29 cellular contexts compared by ENCODE assay signal in the genomic region with DNA sequence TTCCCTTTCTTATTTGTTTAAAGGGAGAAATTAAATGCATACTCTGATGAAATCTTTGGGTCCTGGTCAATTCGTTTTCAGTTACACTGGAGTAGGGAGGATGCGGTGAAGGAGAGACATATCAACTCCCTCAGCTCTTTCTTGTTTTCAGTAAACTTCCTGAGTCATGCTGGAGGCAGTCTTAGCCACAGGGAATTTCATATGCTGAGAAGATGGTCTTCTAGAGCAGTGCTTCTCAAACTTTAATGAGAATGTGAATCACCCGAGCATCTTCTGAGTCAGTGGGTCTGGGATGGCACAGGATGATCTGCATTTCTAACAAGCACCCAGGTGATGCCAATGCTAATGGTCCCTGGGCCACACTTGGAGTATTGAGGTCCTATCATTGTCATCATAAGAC.
A peak's percentile ranks its signal among the peaks of the same experiment; 100 is the strongest.
DNase-seq lines count a peak whose midpoint lies in the region; ATAC-seq, FAIRE-seq and TF ChIP-seq lines count a peak whose summit lies in the region.
"Had no signal": no experiment of that assay in that cellular context is flagged by ENCODE, and none has a peak within 500 bp of the region (broad histone marks: within the 10 kb centered on the region; RNA-seq: fewer than 3 reads in every experiment).

No MANE protein-coding gene starts in this region.

- no peaks in the 10 kb centered on the region for H3K36me3 Mint-ChIP-seq in MCF 10A (ENCODE audit: insufficient read depth, unreplicated experiment)
- H3K36me3 Mint-ChIP-seq in activated T-helper 17 cell treated with anti-CD3 and anti-CD28 coated beads, Interleukin-2, amount 50 U/mL, for 72 hours (ENCODE audit: low read depth) = no peaks in the 10 kb centered on the region
- H3K36me3 Mint-ChIP-seq: naive thymus-derived CD4-positive, alpha-beta T cell had no signal

- FAIRE-seq in urothelium cell line (lab: Jason Lieb, UNC) = no peak
- FAIRE-seq: pancreas had no signal

- no peaks in the 10 kb centered on the region for H3K4me1 Mint-ChIP-seq in MCF 10A (ENCODE audit: insufficient read depth, unreplicated experiment)
- H3K4me1 Mint-ChIP-seq in activated T-helper 17 cell treated with anti-CD3 and anti-CD28 coated beads, Interleukin-2, amount 50 U/mL, for 72 hours = no peaks in the 10 kb centered on the region

- H3K27ac ChIP-seq in breast epithelium = no peak overlapping the region
- H3K27ac ChIP-seq: 22Rv1, BLaER1, pancreas, right atrium auricular region, stomach, VCaP had no signal

- DNase-seq in MCF 10A (ENCODE audit: unreplicated experiment) (peak; percentile 3), breast epithelium (ENCODE audit: low spot score in 2 of 2) (no peak), fibroblast of mammary gland (ENCODE audit: low read depth) (peak; percentile 3), urothelium cell line (ENCODE audit: low spot score) (peak; percentile 15), NCI-H1694 (lab: John Stamatoyannopoulos, UW) (no peak), activated gamma-delta T cell (lab: John Stamatoyannopoulos, UW) (no peak)
- DNase-seq: activated CD4-positive, alpha-beta T cell treated with anti-CD3 and anti-CD28 coated beads, Interleukin-2, amount 50 U/mL, for 1 hour; effector memory CD4-positive, alpha-beta T cell; glutamatergic neuron; HCEC 1CT; Kasumi-1; left cardiac atrium; naive thymus-derived CD4-positive, alpha-beta T cell; NCI-H1105; NCI-H2081 treated with DMSO at 0.1 percent for 48 hours; NK-92 treated with Interleukin-12 subunit alpha and Interleukin-12 subunit beta, amount 100 ng/mL, for 24 hours; pancreas; stomach; trophoblast cell had no signal

- no peaks in the 10 kb centered on the region for H3K27me3 ChIP-seq in breast epithelium
- H3K27me3 ChIP-seq: BLaER1, pancreas, right atrium auricular region, stomach had no signal

- ATAC-seq in activated T-helper 17 cell treated with anti-CD3 and anti-CD28 coated beads, Interleukin-2, amount 50 U/mL, for 72 hours (replicated peaks) = peak; percentile 48
- ATAC-seq in GM19324 (IDR thresholded peaks at IDR 0.05; ENCODE audit: low FRiP score, unreplicated experiment) = no peak
- ATAC-seq: activated naive CD4-positive, alpha-beta T cell treated with anti-CD3 and anti-CD28 coated beads, Interleukin-2, amount 50 U/mL, for 72 hours; esophagus mucosa; left cardiac atrium; naive thymus-derived CD4-positive, alpha-beta T cell; pancreas had no signal

- TF ChIP-seq POLR2A in breast epithelium (IDR thresholded peaks at IDR 0.05) = no peak

- no peak overlapping the region for H3K4me3 ChIP-seq in breast epithelium
- no peak overlapping the region for H3K4me3 ChIP-seq in fibroblast of mammary gland (ENCODE audit: control insufficient read depth, low read depth, low read length)
- H3K4me3 ChIP-seq: BLaER1, pancreas, right atrium auricular region, stomach had no signal

- intact Hi-C loops in MCF 10A (cut with micrococcal nuclease) = no loop called here
- intact Hi-C loops in breast epithelium (cut with DNase I; ENCODE audit: low total_unique reads) = no loop called here

- H3K36me3 ChIP-seq in breast epithelium = no peaks in the 10 kb centered on the region
- H3K36me3 ChIP-seq: BLaER1, pancreas, right atrium auricular region, stomach had no signal

- POLR2A ChIA-PET in MCF 10A (lab: Yijun Ruan, JAX) = no interaction called here

- peaks cover 7% of the 10 kb centered on the region for H3K9me3 Mint-ChIP-seq in MCF 10A (ENCODE audit: unreplicated experiment)
- H3K9me3 Mint-ChIP-seq in activated T-helper 17 cell treated with anti-CD3 and anti-CD28 coated beads, Interleukin-2, amount 50 U/mL, for 72 hours = no peaks in the 10 kb centered on the region

- TF ChIP-seq CTCF in MCF 10A (IDR thresholded peaks at IDR 0.05; ENCODE audit: unreplicated experiment) (no peak), breast epithelium (IDR thresholded peaks at IDR 0.05) (no peak), fibroblast of mammary gland (conservative IDR thresholded peaks at IDR 0.05; ENCODE audit: control insufficient read depth, insufficient read depth, low read depth, low read length) (no peak)

- H3K9me3 ChIP-seq in breast epithelium = no peaks in the 10 kb centered on the region
- H3K9me3 ChIP-seq: BLaER1, pancreas, right atrium auricular region, stomach had no signal

- no TSS peak for BruUV-seq in MCF 10A (replicated peaks; lab: Mats Ljungman, UMichigan)

- CTCF ChIA-PET in MCF 10A (lab: Yijun Ruan, JAX) = no interaction called here

- no peak overlapping the region for H3K4me3 Mint-ChIP-seq in MCF 10A (ENCODE audit: unreplicated experiment)
- H3K4me3 Mint-ChIP-seq in activated T-helper 17 cell treated with anti-CD3 and anti-CD28 coated beads, Interleukin-2, amount 50 U/mL, for 72 hours = no peak overlapping the region
- H3K4me3 Mint-ChIP-seq: activated T-helper 1 cell treated with anti-CD3 and anti-CD28 coated beads, Interleukin-12 subunit alpha, Interleukin-12 subunit beta, Interleukin-2, Interleukin-4 antibody, amounts not matched to agents 30 ng/mL and 10 ng/mL and 1 ng/mL, durations not matched to agents 14 hours and 24 hours and 36 hours; naive thymus-derived CD4-positive, alpha-beta T cell; T-helper 1 cell treated with Interleukin-12 subunit alpha and Interleukin-12 subunit beta and Interleukin-4 antibody, amounts not matched to agents 30 μg/mL and 1 μg/mL, for 36 hours had no signal

- no peak overlapping the region for H3K27ac Mint-ChIP-seq in MCF 10A (ENCODE audit: low read depth, unreplicated experiment)
- no peak overlapping the region for H3K27ac Mint-ChIP-seq in activated T-helper 17 cell treated with anti-CD3 and anti-CD28 coated beads, Interleukin-2, amount 50 U/mL, for 72 hours
- H3K27ac Mint-ChIP-seq: activated naive CD4-positive, alpha-beta T cell treated with anti-CD3 and anti-CD28 coated beads, Interleukin-2, amount 50 U/mL, for 72 hours; activated T-helper 1 cell treated with anti-CD3 and anti-CD28 coated beads, Interleukin-12 subunit alpha, Interleukin-12 subunit beta, Interleukin-2, Interleukin-4 antibody, amounts not matched to agents 30 ng/mL and 10 ng/mL and 1 ng/mL, durations not matched to agents 14 hours and 24 hours and 36 hours; naive thymus-derived CD4-positive, alpha-beta T cell; T-helper 1 cell treated with Interleukin-12 subunit alpha and Interleukin-12 subunit beta and Interleukin-4 antibody, amounts not matched to agents 30 μg/mL and 1 μg/mL, for 36 hours had no signal

- H3K4me1 ChIP-seq in breast epithelium = no peaks in the 10 kb centered on the region
- H3K4me1 ChIP-seq: BLaER1, pancreas, right atrium auricular region, stomach had no signal

- H3K27me3 Mint-ChIP-seq in MCF 10A (ENCODE audit: insufficient read depth, unreplicated experiment) = peaks cover 25% of the 10 kb centered on the region
- H3K27me3 Mint-ChIP-seq in activated T-helper 17 cell treated with anti-CD3 and anti-CD28 coated beads, Interleukin-2, amount 50 U/mL, for 72 hours = peaks cover 3% of the 10 kb centered on the region

Comparison
In these comparisons a context has a peak if more than half of its experiments do, and no peak if none do; other contexts are left out.
1. DNase-seq: peak in MCF 10A (single experiment), fibroblast of mammary gland (single experiment) and urothelium cell line (single experiment); none in breast epithelium (0 of 2), NCI-H1694 (single experiment) and activated gamma-delta T cell (single experiment).